In genomic region chr2:172334988-172335387, GRCh38 we compare ENCODE assay signal across 1 cellular context.
TF ChIP-seq lines count a peak whose summit lies in the region.

No MANE protein-coding gene starts in this region.

TF ChIP-seq in HCT116, 20 proteins besides CTCF, POLR2A, EP300 and RAD21 (continued from another document):
- TF ChIP-seq MAX (IDR thresholded peaks at IDR 0.05), result no peak
- TF ChIP-seq SP1 (IDR thresholded peaks at IDR 0.05; ENCODE audit: low read depth), result no peak
- TF ChIP-seq ZNF274 (IDR thresholded peaks at IDR 0.05; ENCODE audit: low read depth, low read length), result no peak
- TF ChIP-seq EZH2 (IDR thresholded peaks at IDR 0.05), result no peak
